ENCODE assay signal across 9 cellular contexts in genomic region chr1:61080408-61081134, GRCh38. TPM values are rescaled to one million over a fixed set of nuclear protein-coding genes. Genes with fewer than 3 reads are reported as not detected.
DNase-seq lines count a peak whose midpoint lies in the region; ATAC-seq, FAIRE-seq and TF ChIP-seq lines count a peak whose summit lies in the region.
"Had no signal": no experiment of that assay in that cellular context is flagged by ENCODE, and none has a peak within 500 bp of the region (broad histone marks: within the 10 kb centered on the region; RNA-seq: fewer than 3 reads in every experiment).

No MANE protein-coding gene starts in this region.

- H3K9me3 ChIP-seq in heart left ventricle = no peaks in the 10 kb centered on the region
- no peaks in the 10 kb centered on the region for H3K9me3 ChIP-seq in astrocyte (ENCODE audit: insufficient read depth, low read depth, low read length)
- no peaks in the 10 kb centered on the region for H3K9me3 ChIP-seq in lower lobe of right lung

- no peak overlapping the region for H3K27ac Mint-ChIP-seq in astrocyte (ENCODE audit: unreplicated experiment)

- H3K27me3 ChIP-seq in heart left ventricle (no peaks in the 10 kb centered on the region), astrocyte (ENCODE audit: insufficient read depth, low read length) (no peaks in the 10 kb centered on the region), lower lobe of right lung (ENCODE audit: low read depth) (no peaks in the 10 kb centered on the region)

- peak overlapping the region; percentile 19 for H2AFZ ChIP-seq in astrocyte (ENCODE audit: low read depth, low read length)

- no peak overlapping the region for H3K9ac ChIP-seq in astrocyte (ENCODE audit: low read length)

- H3K4me3 Mint-ChIP-seq in astrocyte (ENCODE audit: unreplicated experiment) = peak overlapping the region; percentile 79

- no peaks in the 10 kb centered on the region for H3K9me3 Mint-ChIP-seq in astrocyte (ENCODE audit: unreplicated experiment)

- H3K27ac ChIP-seq in heart left ventricle (peak overlapping the region; percentile 94 to 99 (median 96)), astrocyte (ENCODE audit: low read depth, low read length) (no peak overlapping the region), lower lobe of right lung (peak overlapping the region; percentile 96), urinary bladder (ENCODE audit: low read depth) (peak overlapping the region; percentile 48)

- no peak for DNase-seq in heart left ventricle
- DNase-seq in cardiac septum (ENCODE audit: low spot score) = no peak
- no peak for DNase-seq in astrocyte (ENCODE audit: low read depth)
- DNase-seq in lower lobe of right lung = no peak
- DNase-seq in COR-L47 (lab: John Stamatoyannopoulos, UW) = no peak
- no peak for DNase-seq in left lobe of liver (ENCODE audit: low spot score)
- DNase-seq in activated CD4-positive, alpha-beta T cell treated with anti-CD3 and anti-CD28 coated beads, Interleukin-2, amount 50 U/mL, for 1 hour = no peak
- DNase-seq: cerebellar nuclear complex had no signal

- peaks cover 4% of the 10 kb centered on the region for H3K79me2 ChIP-seq in astrocyte (ENCODE audit: insufficient read depth, low read length)

- H3K4me1 ChIP-seq in heart left ventricle = peaks cover 12 to 63% (median 40%) of the 10 kb centered on the region in 12 donors
- H3K4me1 ChIP-seq in astrocyte (ENCODE audit: insufficient read depth, low read length) = peaks cover 34% of the 10 kb centered on the region
- peaks cover 43% of the 10 kb centered on the region for H3K4me1 ChIP-seq in lower lobe of right lung
- peaks cover 5% of the 10 kb centered on the region for H3K4me1 ChIP-seq in urinary bladder (ENCODE audit: insufficient read depth)

- H3K36me3 ChIP-seq in heart left ventricle (no peaks in the 10 kb centered on the region), astrocyte (ENCODE audit: insufficient read depth, low read length) (no peaks in the 10 kb centered on the region), lower lobe of right lung (no peaks in the 10 kb centered on the region), urinary bladder (ENCODE audit: insufficient read depth) (no peaks in the 10 kb centered on the region)

- no peak for FAIRE-seq in astrocyte (lab: Jason Lieb, UNC)

- H3K4me2 ChIP-seq in astrocyte (ENCODE audit: low read length) = peak overlapping the region; percentile 94

- TF ChIP-seq POLR2A in heart left ventricle (IDR thresholded peaks at IDR 0.05) = no peak

- peaks cover 3% of the 10 kb centered on the region for H3K27me3 Mint-ChIP-seq in astrocyte (ENCODE audit: low read depth, unreplicated experiment)

- H4K20me1 ChIP-seq in astrocyte (ENCODE audit: insufficient read depth, low read length) = no peaks in the 10 kb centered on the region

- TF ChIP-seq CTCF in heart left ventricle (IDR thresholded peaks at IDR 0.05) = no peak
- TF ChIP-seq CTCF in astrocyte (IDR thresholded peaks at IDR 0.05; ENCODE audit: insufficient read depth, low read depth, low read length) = no peak
- no peak for TF ChIP-seq CTCF in lower lobe of right lung (IDR thresholded peaks at IDR 0.05)

- H3K4me3 ChIP-seq in heart left ventricle = peak overlapping the region in 9 of 12 donors; percentile 68 to 94 (median 86)
- peak overlapping the region; percentile 43 for H3K4me3 ChIP-seq in astrocyte (ENCODE audit: insufficient read depth, low read depth, low read length)
- H3K4me3 ChIP-seq in lower lobe of right lung = peak overlapping the region; percentile 83
- H3K4me3 ChIP-seq in urinary bladder (ENCODE audit: low read depth, low read length) = peak overlapping the region; percentile 10

- intact Hi-C loops in heart left ventricle (cut with DNase I) = loop anchor here in 9 of 10 donors (1.0 to 10.0 kb wide), 14 partner anchors 28 to 372 kb away; no protein-coding TSS in a partner anchor
- intact Hi-C loops in cardiac septum (cut with DNase I) = loop anchor here (1.0 to 5.0 kb wide), 4 partner anchors 30 to 258 kb away; no protein-coding TSS in a partner anchor
- intact Hi-C loops in lower lobe of right lung (cut with DNase I) = no loop called here

- WGBS in heart left ventricle, 4 donors = 5 to 24% (median 11%) methylated on average over 7 of the region's 7 CpGs
- 14% methylated on average over 7 of the region's 7 CpGs for WGBS in urinary bladder

- H3K4me1 Mint-ChIP-seq in astrocyte (ENCODE audit: low read depth, unreplicated experiment) = peaks cover 29% of the 10 kb centered on the region

- H3K36me3 Mint-ChIP-seq in astrocyte (ENCODE audit: low read depth, unreplicated experiment) = no peaks in the 10 kb centered on the region

- ATAC-seq in heart left ventricle = no peak
- no peak for ATAC-seq in lower lobe of right lung
- no peak for ATAC-seq in left lobe of liver

RNA-seq across cellular contexts. Expression of gene NFIA, which starts 1.8 kb away (rescaled TPM):
- total RNA-seq in heart left ventricle (100 to 1,000 TPM in 2 of 9 donors, 10 to 100 TPM in 7; 76.6 to 121 (median 98.5) TPM), cardiac septum (78.6 TPM), astrocyte (4.6 and 7.2 TPM in 2 replicates), lower lobe of right lung (70.0 TPM), urinary bladder (105 TPM), left lobe of liver (69.9 TPM)
- polyA plus RNA-seq in heart left ventricle (10 to 100 TPM; 12.7 to 24.3 TPM), urinary bladder (18.1 TPM)

Comparison
In these comparisons a context has a peak if more than half of its experiments do, and no peak if none do; other contexts are left out.
1. H3K4me3 ChIP-seq: peak in every context shown above with its lines; median percentile 86 in heart left ventricle; 83 in lower lobe of right lung; 43 in astrocyte; 10 in urinary bladder.